8 cellular contexts compared by ENCODE assay signal in genomic region chr10:52308251-52309031, GRCh38. TPM values are rescaled to one million over a fixed set of nuclear protein-coding genes. Genes with fewer than 3 reads are reported as not detected.
DNase-seq lines count a peak whose midpoint lies in the region; ATAC-seq, FAIRE-seq and TF ChIP-seq lines count a peak whose summit lies in the region.

No MANE protein-coding gene starts in this region.

- peak overlapping the region; percentile 70 for H3K4me3 Mint-ChIP-seq in CD4-positive, alpha-beta T cell

- H3K79me2 ChIP-seq in K562 (ENCODE audit: control insufficient read depth, insufficient read depth, low read length) = no peaks in the 10 kb centered on the region

- DNase-seq in CD4-positive, alpha-beta T cell = no peak
- peak; percentile 64 for DNase-seq in NCI-H69 (lab: John Stamatoyannopoulos, UW)
- peak in 2 of 4 experiments; percentile 25 to 37 for DNase-seq in K562 (ENCODE audit: extremely low read depth in 1 of 4, low spot score in 3 of 4)
- no peak for DNase-seq in iPS DF 6.9 (ENCODE audit: low read depth, low spot score)
- DNase-seq in NCI-H187 (lab: John Stamatoyannopoulos, UW) = no peak

- intact Hi-C loops in CD4-positive, alpha-beta T cell (cut with DNase I, micrococcal nuclease) = no loop called here
- intact Hi-C loops in K562 (cut with micrococcal nuclease) = loop anchor here (5.0 kb wide), 1 partner anchor 474 kb away; no protein-coding TSS in a partner anchor

- no peak for FAIRE-seq in K562 (lab: Jason Lieb, UNC)

- WGBS in K562 (ENCODE audit: insufficient coverage, low coverage, missing lambda C conversion rate) = 1% methylated on average over 40 of the region's 40 CpGs
- WGBS in iPS DF 6.9 (ENCODE audit: insufficient coverage, insufficient read length) = no CpG with 5 or more reads among the region's 40 CpGs

- no TSS peak for BruUV-seq in K562 (replicated peaks; lab: Mats Ljungman, UMichigan)

- H3K9me3 ChIP-seq in CD4-positive, alpha-beta T cell (ENCODE audit: control insufficient read depth, low read length) = no peaks in the 10 kb centered on the region
- no peaks in the 10 kb centered on the region for H3K9me3 ChIP-seq in K562 (replicated peaks; ENCODE audit: control insufficient read depth, insufficient read depth, low read depth, low read length)
- no peaks in the 10 kb centered on the region for H3K9me3 ChIP-seq in iPS DF 6.9 (ENCODE audit: control insufficient read depth, insufficient read depth, low read length)

- H3K36me3 ChIP-seq in K562 (ENCODE audit: control insufficient read depth, insufficient read depth, low read length) = no peaks in the 10 kb centered on the region
- H3K36me3 ChIP-seq in iPS DF 6.9 (ENCODE audit: control insufficient read depth, insufficient read depth, low read length) = no peaks in the 10 kb centered on the region
- no peaks in the 10 kb centered on the region for H3K36me3 ChIP-seq in rectal smooth muscle tissue (ENCODE audit: control insufficient read depth, insufficient read depth, low read length)

- H4K20me1 ChIP-seq in K562 (replicated peaks; ENCODE audit: control insufficient read depth, insufficient read depth, low read length) = no peaks in the 10 kb centered on the region

- no peak for TF ChIP-seq CTCF in CD4-positive, alpha-beta T cell (IDR thresholded peaks at IDR 0.05)
- peak in 2 of 3 experiments; percentile 42 to 45; a peak in 3 of 6 replicates for TF ChIP-seq CTCF in K562 (IDR thresholded peaks at IDR 0.05 in 2 of 3, conservative IDR thresholded peaks at IDR 0.05 in 1 of 3; ENCODE audit: insufficient read depth in 2 of 3, low read depth in 1 of 3, low read length in 3 of 3)

- TF ChIP-seq EP300 in K562 (IDR thresholded peaks at IDR 0.05; ENCODE audit: low read length) = no peak

- H3K27me3 Mint-ChIP-seq in CD4-positive, alpha-beta T cell = peaks cover 55% of the 10 kb centered on the region

- peaks cover 16% of the 10 kb centered on the region for H3K27me3 ChIP-seq in CD4-positive, alpha-beta T cell (ENCODE audit: control insufficient read depth, insufficient read depth, low read length)
- H3K27me3 ChIP-seq in K562 (ENCODE audit: control insufficient read depth in 2 of 2, insufficient read depth in 2 of 2, low read length in 2 of 2) (no peaks in the 10 kb centered on the region), iPS DF 6.9 (ENCODE audit: control insufficient read depth, insufficient read depth, low read length) (peaks cover 28% of the 10 kb centered on the region), rectal smooth muscle tissue (ENCODE audit: control insufficient read depth, insufficient read depth, low read length) (peaks cover 4% of the 10 kb centered on the region)

- no peak overlapping the region for H3K9ac ChIP-seq in K562 (ENCODE audit: insufficient read depth in 1 of 2, low read depth in 2 of 2, low read length in 2 of 2)
- no peak overlapping the region for H3K9ac ChIP-seq in rectal smooth muscle tissue (ENCODE audit: low read length)

- H3K27ac ChIP-seq in CD4-positive, alpha-beta T cell (ENCODE audit: low read depth, low read length) = no peak overlapping the region
- H3K27ac ChIP-seq in K562 (ENCODE audit: extremely low read depth, low read depth, low read length) = no peak overlapping the region
- H3K27ac ChIP-seq in iPS DF 6.9 (ENCODE audit: low read length) = no peak overlapping the region
- H3K27ac ChIP-seq in rectal smooth muscle tissue (ENCODE audit: low read depth, low read length) = no peak overlapping the region

- H3K9me1 ChIP-seq in K562 (ENCODE audit: control insufficient read depth, insufficient read depth, low read length) = no peaks in the 10 kb centered on the region

- no peaks in the 10 kb centered on the region for H3K9me3 Mint-ChIP-seq in CD4-positive, alpha-beta T cell

- no peak for ATAC-seq in CD4-positive, alpha-beta T cell (ENCODE audit: poor library complexity)
- ATAC-seq in GM18870 (IDR thresholded peaks at IDR 0.05; ENCODE audit: unreplicated experiment) = peak; percentile 86
- ATAC-seq in HG03064 (IDR thresholded peaks at IDR 0.05; ENCODE audit: low read depth, unreplicated experiment) = peak; percentile 68
- peak; percentile 39; the same call in 1 of the 3 replicates for ATAC-seq in K562

- H3K36me3 Mint-ChIP-seq in CD4-positive, alpha-beta T cell (ENCODE audit: low read depth) = no peaks in the 10 kb centered on the region

- no peak for TF ChIP-seq POLR2A in K562 (conservative IDR thresholded peaks at IDR 0.05)

- H3K4me1 ChIP-seq in K562 (replicated peaks in 1 of 2; ENCODE audit: control insufficient read depth in 2 of 2, insufficient read depth in 2 of 2, low read length in 2 of 2) (peaks cover 0 to 3% of the 10 kb centered on the region in 2 experiments; a peak in 1 of 5 replicates), iPS DF 6.9 (ENCODE audit: control insufficient read depth, insufficient read depth, low read length) (0 out of 2 replicates have a peak, but pooled peaks cover 2% of the 10 kb centered on the region), rectal smooth muscle tissue (ENCODE audit: control insufficient read depth, insufficient read depth, low read length) (no peaks in the 10 kb centered on the region)

- no peak overlapping the region for H2AFZ ChIP-seq in K562 (ENCODE audit: low read depth, low read length)

- H3K4me3 ChIP-seq in K562 (no peak overlapping the region), iPS DF 6.9 (ENCODE audit: low read length) (peak overlapping the region; percentile 28; the same call in 1 of the 2 replicates), rectal smooth muscle tissue (ENCODE audit: low read length) (peak overlapping the region; percentile 65)

- in situ Hi-C loops in K562 (cut with MboI) = no loop called here

- peaks cover 6% of the 10 kb centered on the region for H3K4me1 Mint-ChIP-seq in CD4-positive, alpha-beta T cell (ENCODE audit: low read depth)

- POLR2A ChIA-PET in CD4-positive, alpha-beta T cell (lab: Charles Lee) = no interaction called here
- POLR2A ChIA-PET in K562 (lab: Yijun Ruan, JAX) = no interaction called here

- CTCF ChIA-PET in CD4-positive, alpha-beta T cell (lab: Charles Lee) = no interaction called here
- CTCF ChIA-PET in K562 (lab: Yijun Ruan, JAX; ENCODE audit: low intra/inter-chr PET ratio) = no interaction called here

- H3K27ac Mint-ChIP-seq in CD4-positive, alpha-beta T cell = no peak overlapping the region

- H3K4me2 ChIP-seq in K562 (ENCODE audit: insufficient read depth, low read length) = no peak overlapping the region

- peak; percentile 48 to 51; a peak in 3 of 4 replicates for TF ChIP-seq RAD21 in K562 (CRISPR knock-in tag; conservative IDR thresholded peaks at IDR 0.05 in 1 of 2, IDR thresholded peaks at IDR 0.05 in 1 of 2)

TF ChIP-seq in K562, 482 proteins besides CTCF, POLR2A, EP300 and RAD21:
- TF ChIP-seq CBX3 (IDR thresholded peaks at IDR 0.05; ENCODE audit: borderline replicate concordance in 1 of 2, low read length in 2 of 2) = no peak
- peak; percentile 28; the same call in 1 of the 2 replicates for TF ChIP-seq VEZF1 (CRISPR knock-in tag; IDR thresholded peaks at IDR 0.05)
- TF ChIP-seq TCFL5 (CRISPR knock-in tag; conservative IDR thresholded peaks at IDR 0.05) = no peak
- no peak for TF ChIP-seq NFYB (IDR thresholded peaks at IDR 0.05; ENCODE audit: extremely low read depth, insufficient read length)
- no peak for TF ChIP-seq POLR3A (IDR thresholded peaks at IDR 0.05; ENCODE audit: borderline replicate concordance, extremely low read depth, insufficient read depth, insufficient read length)
- TF ChIP-seq HOMEZ (CRISPR knock-in tag; IDR thresholded peaks at IDR 0.05) = no peak

RNA-seq across cellular contexts. Expression of gene DKK1, which starts 5.6 kb away (rescaled TPM):
- not detected for total RNA-seq in CD4-positive, alpha-beta T cell
- not detected in 2 replicates for total RNA-seq in K562 (2011; cell fraction: chromatin; rRNA removed; ENCODE audit: low replicate concordance)
- total RNA-seq in K562 (2011; cell fraction: nucleolus; rRNA removed) = not detected in 2 replicates
- not detected in 2 replicates for total RNA-seq in K562 (2011; cell fraction: nucleoplasm; rRNA removed)
- total RNA-seq in K562 (2014; rRNA removed) (not detected in 2 replicates), K562 (2014; rRNA removed; fragmentation: Illumina TruSeq; extraction: Trizol) (not detected in 2 replicates), K562 (2015; rRNA removed; fragmentation: Illumina TruSeq; extraction: Trizol) (not detected in 2 replicates), K562 (2021) (0.13 and 0.25 TPM in 2 replicates)
- polyA plus RNA-seq in K562 (2011; rRNA removed) (not detected in 2 replicates), K562 (2014; fragmentation: Illumina TruSeq; extraction: Trizol) (not detected in 2 replicates), K562 (2014; fragmentation: Nextera tagmentation; extraction: Ambion mirVana) (not detected), K562 (2014; rRNA removed) (not detected in 2 replicates)
- not detected in 2 replicates for polyA plus RNA-seq in K562 (2011; cell fraction: cytosol; rRNA removed)
- not detected in 2 replicates for polyA plus RNA-seq in K562 (2011; cell fraction: nucleus; rRNA removed)
- not detected in 2 replicates for polyA plus RNA-seq in K562 (2012)
- not detected in 2 replicates for polyA minus RNA-seq in K562 (2011; rRNA and poly(A)+ RNA removed)
- 1.8 TPM in 1 of 2 replicates, not detected in the other for polyA minus RNA-seq in K562 (2011; cell fraction: cytosol; rRNA and poly(A)+ RNA removed)
- polyA minus RNA-seq in K562 (2011; cell fraction: nucleus; rRNA and poly(A)+ RNA removed) = 0.78 TPM in 1 of 2 replicates, not detected in the other
